Comparison of ENCODE assay signal across 8 cellular contexts in genomic region chr6:27177454-27178000, GRCh38.
DNase-seq lines count a peak whose midpoint lies in the region; TF ChIP-seq lines count a peak whose summit lies in the region.

No MANE protein-coding gene starts in this region.

- H3K27ac Mint-ChIP-seq in H9: peak overlapping the region; percentile 95 to 99 (median 97)
- H3K27ac Mint-ChIP-seq in progenitor cell of endocrine pancreas: peak overlapping the region; percentile 99

- H2AK5ac ChIP-seq in H9 (ENCODE audit: insufficient read length, low read length): no peak overlapping the region

- H4K5ac ChIP-seq in H9 (ENCODE audit: insufficient read length, low read depth, low read length): no peak overlapping the region

- H2BK20ac ChIP-seq in H9 (ENCODE audit: low read depth, low read length, poor library complexity, severe bottlenecking): no peak overlapping the region

- H4K20me1 ChIP-seq in H9 (ENCODE audit: control insufficient read depth, insufficient read depth, insufficient read length): no peaks in the 10 kb centered on the region
- no peaks in the 10 kb centered on the region for H4K20me1 ChIP-seq in SU-DHL-6 (ENCODE audit: low read depth, low read length)

- H3K36me3 ChIP-seq in MG63: no peaks in the 10 kb centered on the region
- no peaks in the 10 kb centered on the region for H3K36me3 ChIP-seq in SU-DHL-6 (ENCODE audit: low read length)
- no peaks in the 10 kb centered on the region for H3K36me3 ChIP-seq in adrenal gland (replicated peaks in 1 of 2)
- H3K36me3 ChIP-seq in left ventricle myocardium inferior: no peaks in the 10 kb centered on the region
- no peaks in the 10 kb centered on the region for H3K36me3 ChIP-seq in vagina

- peaks cover 4% of the 10 kb centered on the region for H3K23me2 ChIP-seq in H9 (ENCODE audit: insufficient read length, low read depth, low read length, poor library complexity, severe bottlenecking)

- WGBS in H9 (ENCODE audit: extremely low coverage, insufficient read length, low lambda C conversion rate): no CpG with 5 or more reads among the region's 30 CpGs
- WGBS in adrenal gland, 4 donors: 0 to 1% (median 0%) methylated on average over 9 to 30 of the region's 30 CpGs

- no peak overlapping the region for H2BK5ac ChIP-seq in H9 (ENCODE audit: insufficient read length, low read length)

- H3K4me3 Mint-ChIP-seq in H9 (peak overlapping the region; percentile 89 to 98), progenitor cell of endocrine pancreas (ENCODE audit: low read depth) (peak overlapping the region; percentile 97)

- no peak overlapping the region for H2BK12ac ChIP-seq in H9 (ENCODE audit: insufficient read length, low read depth, low read length)

- no peak overlapping the region for H4K91ac ChIP-seq in H9 (ENCODE audit: insufficient read length, low read depth, low read length)

- no peaks in the 10 kb centered on the region for H3K9me2 ChIP-seq in SU-DHL-6 (replicated peaks; ENCODE audit: insufficient read depth, low read length)

- H3T11ph ChIP-seq in H9 (ENCODE audit: low read length): no peak overlapping the region

- H3K4me2 ChIP-seq in H9 (ENCODE audit: insufficient read depth, insufficient read length, low read length): peak overlapping the region; percentile 85
- peak overlapping the region; percentile 95 for H3K4me2 ChIP-seq in SU-DHL-6 (ENCODE audit: low read depth, low read length, poor library complexity, severe bottlenecking)

- peak; percentile 59 for TF ChIP-seq CTCF in H9 (conservative IDR thresholded peaks at IDR 0.05)
- TF ChIP-seq CTCF in SU-DHL-6 (IDR thresholded peaks at IDR 0.05; ENCODE audit: insufficient read depth, low read length, poor library complexity, severe bottlenecking): peak; percentile 48
- peak in 5 of 6 experiments; percentile 26 to 51 (median 37) for TF ChIP-seq CTCF in adrenal gland (IDR thresholded peaks at IDR 0.05)
- peak; percentile 43 for TF ChIP-seq CTCF in left ventricle myocardium inferior (IDR thresholded peaks at IDR 0.05; ENCODE audit: borderline replicate concordance)
- peak; percentile 58 for TF ChIP-seq CTCF in progenitor cell of endocrine pancreas (IDR thresholded peaks at IDR 0.05; ENCODE audit: unreplicated experiment)
- TF ChIP-seq CTCF in vagina (IDR thresholded peaks at IDR 0.05): peak in 1 of 3 experiments; percentile 10

- peak overlapping the region; percentile 79; the same call in 1 of the 2 replicates for H3K14ac ChIP-seq in H9 (ENCODE audit: insufficient read depth, low read length)

- H3K27ac ChIP-seq in H9 (ENCODE audit: insufficient read length, low read depth, low read length) (no peak overlapping the region), SU-DHL-6 (ENCODE audit: low read depth, low read length) (no peak overlapping the region), adrenal gland (peak overlapping the region; percentile 15 to 83 (median 73)), left ventricle myocardium inferior (replicated peaks) (peak overlapping the region; percentile 64), vagina (peak overlapping the region; percentile 74)

- H3K79me1 ChIP-seq in H9 (ENCODE audit: insufficient read depth, low read depth, low read length, poor library complexity, severe bottlenecking): no peaks in the 10 kb centered on the region

- H3K4me1 ChIP-seq in H9 (ENCODE audit: insufficient read depth, low read length) (no peaks in the 10 kb centered on the region), adrenal gland (replicated peaks in 1 of 2) (peaks cover 5 to 16% of the 10 kb centered on the region in 2 donors), left ventricle myocardium inferior (peaks cover 23% of the 10 kb centered on the region), vagina (no peaks in the 10 kb centered on the region)

- no peak overlapping the region for H2BK15ac ChIP-seq in H9 (ENCODE audit: low read depth, low read length)

- intact Hi-C loops in adrenal gland (cut with DNase I): no loop called here
- intact Hi-C loops in left ventricle myocardium inferior (cut with micrococcal nuclease): loop anchor here (10.0 kb wide), 1 partner anchor 337 kb away; no protein-coding TSS in a partner anchor
- intact Hi-C loops in vagina (cut with DNase I): loop anchor here (5.0 to 10.0 kb wide), 3 partner anchors 297 to 1805 kb away; partner anchors contain the start of gene ZNF184

- H3K9me3 ChIP-seq in H9 (ENCODE audit: control insufficient read depth, low read depth, low read length) (no peaks in the 10 kb centered on the region), MG63 (no peaks in the 10 kb centered on the region), SU-DHL-6 (ENCODE audit: insufficient read depth, low read length) (no peaks in the 10 kb centered on the region), adrenal gland (replicated peaks in 1 of 3) (no peaks in the 10 kb centered on the region), left ventricle myocardium inferior (replicated peaks) (no peaks in the 10 kb centered on the region), vagina (no peaks in the 10 kb centered on the region)

- no peak overlapping the region for H2BK120ac ChIP-seq in H9 (ENCODE audit: low read depth, low read length, poor library complexity, severe bottlenecking)

- no peak overlapping the region for H3K56ac ChIP-seq in H9 (ENCODE audit: insufficient read length, low read depth, low read length)

- no peak overlapping the region for H3K4ac ChIP-seq in H9 (ENCODE audit: low read depth, low read length)

- TF ChIP-seq POLR2A in adrenal gland (IDR thresholded peaks at IDR 0.05): no peak
- TF ChIP-seq POLR2A in vagina (IDR thresholded peaks at IDR 0.05): no peak

- H3K4me1 Mint-ChIP-seq in H9 (peaks cover 14 to 16% of the 10 kb centered on the region in 2 experiments), progenitor cell of endocrine pancreas (ENCODE audit: low read depth) (peaks cover 2% of the 10 kb centered on the region)

- H3K27me3 ChIP-seq in H9 (ENCODE audit: insufficient read depth, low read length) (no peaks in the 10 kb centered on the region), MG63 (no peaks in the 10 kb centered on the region), SU-DHL-6 (ENCODE audit: low read length) (no peaks in the 10 kb centered on the region), adrenal gland (no peaks in the 10 kb centered on the region), left ventricle myocardium inferior (ENCODE audit: low read depth) (peaks cover 37% of the 10 kb centered on the region), vagina (no peaks in the 10 kb centered on the region)

- no peak overlapping the region for H3K23ac ChIP-seq in H9 (ENCODE audit: insufficient read length, low read depth, low read length)

- H3K9ac ChIP-seq in H9 (ENCODE audit: extremely low read depth, insufficient read length, low read length): peak overlapping the region; percentile 89
- peak overlapping the region; percentile 65 for H3K9ac ChIP-seq in SU-DHL-6 (ENCODE audit: low read length)

- H3K4me3 ChIP-seq in MG63 (peak overlapping the region; percentile 84), SU-DHL-6 (ENCODE audit: insufficient read depth, low read length, poor library complexity, severe bottlenecking) (peak overlapping the region; percentile 94), adrenal gland (peak overlapping the region; percentile 51 to 98 (median 72)), left ventricle myocardium inferior (peak overlapping the region; percentile 79), vagina (peak overlapping the region; percentile 59 to 64)

- H3F3A ChIP-seq in SU-DHL-6 (ENCODE audit: insufficient read depth): 0 out of 2 replicates have a peak, but pooled peaks cover 7% of the 10 kb centered on the region

- DNase-seq in GM04504 (ENCODE audit: low read depth) (peak; percentile 59), H9 (peak; percentile 90), MG63 (peak; percentile 80), adrenal gland (peak; percentile 74 to 91 (median 87)), left ventricle myocardium inferior (peak; percentile 64), progenitor cell of endocrine pancreas (ENCODE audit: low spot score, unreplicated experiment) (peak; percentile 72), vagina (ENCODE audit: extremely low spot score in 2 of 2) (no peak)

- peak overlapping the region; percentile 82 for H3K18ac ChIP-seq in H9 (ENCODE audit: insufficient read length, low read depth, low read length)

- no peak overlapping the region for H4K8ac ChIP-seq in H9 (replicated peaks; ENCODE audit: insufficient read length, low read depth, low read length)

- H2AFZ ChIP-seq in H9 (ENCODE audit: low read length) (peak overlapping the region; percentile 52), SU-DHL-6 (ENCODE audit: low read depth, low read length, severe bottlenecking) (peak overlapping the region; percentile 97)

- H3K36me3 Mint-ChIP-seq in H9 (ENCODE audit: insufficient read depth in 1 of 3, low read depth in 3 of 3) (peaks cover 0 to 2% (median 0%) of the 10 kb centered on the region in 3 experiments; a peak in 1 of 7 replicates), progenitor cell of endocrine pancreas (ENCODE audit: insufficient read depth) (no peaks in the 10 kb centered on the region)

- H3K27me3 Mint-ChIP-seq in H9 (ENCODE audit: low read depth): peaks cover 2% of the 10 kb centered on the region; the same call in 1 of the 2 replicates
- no peaks in the 10 kb centered on the region for H3K27me3 Mint-ChIP-seq in progenitor cell of endocrine pancreas

- H3K9me3 Mint-ChIP-seq in H9 (peaks cover 0 to 2% of the 10 kb centered on the region in 2 experiments; a peak in 1 of 5 replicates), progenitor cell of endocrine pancreas (ENCODE audit: low read depth) (peaks cover 19% of the 10 kb centered on the region)

- H3K79me2 ChIP-seq in H9 (ENCODE audit: insufficient read depth, low read length) (no peaks in the 10 kb centered on the region), SU-DHL-6 (ENCODE audit: insufficient read depth, low read length) (no peaks in the 10 kb centered on the region)

Comparison
In these comparisons a context has a peak if more than half of its experiments do, and no peak if none do; other contexts are left out.
1. DNase-seq: peak in GM04504 (single experiment), H9 (single experiment), MG63 (single experiment), adrenal gland (7 of 7), left ventricle myocardium inferior (single experiment) and progenitor cell of endocrine pancreas (single experiment); none in vagina (0 of 2).
2. H3K27ac ChIP-seq: peak in adrenal gland (5 of 5), left ventricle myocardium inferior (single experiment) and vagina (single experiment); none in H9 (single experiment) and SU-DHL-6 (single experiment).
3. intact Hi-C loops: an anchor here in left ventricle myocardium inferior (10.0 kb wide) and vagina (5.0 to 10.0 kb wide); none called in adrenal gland.
4. Peak in every context shown above with its lines, with median percentiles within 50 percentile points of each other: H3K4me3 ChIP-seq.